ENCODE assay signal across 16 cellular contexts in genomic region chr17:43540821-43541674, GRCh38. TPM values are rescaled to one million over a fixed set of nuclear protein-coding genes. Genes with fewer than 3 reads are reported as not detected.
DNase-seq lines count a peak whose midpoint lies in the region; ATAC-seq, FAIRE-seq and TF ChIP-seq lines count a peak whose summit lies in the region.
"Had no signal": no experiment of that assay in that cellular context is flagged by ENCODE, and none has a peak within 500 bp of the region (broad histone marks: within the 10 kb centered on the region; RNA-seq: fewer than 3 reads in every experiment).

No MANE protein-coding gene starts in this region.

- H3K4me3 ChIP-seq in ACC112 (ENCODE audit: low read depth, low read length) (no peak overlapping the region), HAP-1 (no peak overlapping the region), K562 (no peak overlapping the region), iPS-20b (ENCODE audit: low read length) (peak overlapping the region; percentile 3; the same call in 1 of the 2 replicates), tibial artery (no peak overlapping the region)
- H3K4me3 ChIP-seq: gastrocnemius medialis had no signal

- in situ Hi-C loops in HAP-1 (cut with MboI; ENCODE audit: low sequenced_read_pairs) = no loop called here
- in situ Hi-C loops in K562 (cut with MboI) = no loop called here

- no peaks in the 10 kb centered on the region for H3K36me3 ChIP-seq in ACC112 (ENCODE audit: insufficient read depth, low read length)
- no peaks in the 10 kb centered on the region for H3K36me3 ChIP-seq in HAP-1 (replicated peaks)
- H3K36me3 ChIP-seq in K562 (ENCODE audit: control insufficient read depth, insufficient read depth, low read length) = peaks cover 18% of the 10 kb centered on the region; the same call in 2 of the 3 replicates
- H3K36me3 ChIP-seq in iPS-20b (ENCODE audit: insufficient read depth, low read depth, low read length) = peaks cover 18% of the 10 kb centered on the region; the same call in 1 of the 2 replicates
- no peaks in the 10 kb centered on the region for H3K36me3 ChIP-seq in tibial artery
- H3K36me3 ChIP-seq: gastrocnemius medialis had no signal

- TF ChIP-seq RAD21 in K562 (CRISPR knock-in tag; conservative IDR thresholded peaks at IDR 0.05 in 1 of 2, IDR thresholded peaks at IDR 0.05 in 1 of 2) = no peak

- no peak for FAIRE-seq in K562 (lab: Jason Lieb, UNC)
- FAIRE-seq: endometrium, small intestine had no signal

- peaks cover 50% of the 10 kb centered on the region for H3K4me1 ChIP-seq in ACC112 (ENCODE audit: control insufficient read depth, insufficient read depth, low read length, unreplicated experiment)
- peaks cover 14% of the 10 kb centered on the region for H3K4me1 ChIP-seq in HAP-1
- peaks cover 19 to 23% of the 10 kb centered on the region in 2 experiments for H3K4me1 ChIP-seq in K562 (replicated peaks in 1 of 2; ENCODE audit: control insufficient read depth in 2 of 2, insufficient read depth in 2 of 2, low read length in 2 of 2)
- H3K4me1 ChIP-seq in iPS-20b (ENCODE audit: insufficient read depth, low read length) = peaks cover 42% of the 10 kb centered on the region
- H3K4me1 ChIP-seq in tibial artery = peaks cover 0 to 24% (median 12%) of the 10 kb centered on the region in 4 donors

- POLR2A ChIA-PET in K562 (lab: Yijun Ruan, JAX) = interaction anchor here (0.6 kb wide), 1 partner anchor 137 kb away, joined by 4 read pairs; no protein-coding TSS in a partner anchor

- no TSS peak for BruUV-seq in K562 (replicated peaks; lab: Mats Ljungman, UMichigan)

- CTCF ChIA-PET in K562 (lab: Yijun Ruan, JAX; ENCODE audit: low intra/inter-chr PET ratio) = no interaction called here

- H3K9ac ChIP-seq in K562 (ENCODE audit: insufficient read depth in 1 of 2, low read depth in 2 of 2, low read length in 2 of 2) (no peak overlapping the region), iPS-20b (ENCODE audit: low read depth, low read length) (peak overlapping the region; percentile 39; the same call in 1 of the 2 replicates)

- H3K27me3 ChIP-seq in ACC112 (ENCODE audit: insufficient read depth, low read length) = no peaks in the 10 kb centered on the region
- no peaks in the 10 kb centered on the region for H3K27me3 ChIP-seq in HAP-1 (ENCODE audit: low read depth)
- H3K27me3 ChIP-seq in K562 (ENCODE audit: control insufficient read depth in 2 of 2, insufficient read depth in 2 of 2, low read length in 2 of 2) = no peaks in the 10 kb centered on the region
- no peaks in the 10 kb centered on the region for H3K27me3 ChIP-seq in iPS-20b (ENCODE audit: insufficient read depth, low read length)
- H3K27me3 ChIP-seq in tibial artery = peaks cover 0 to 17% of the 10 kb centered on the region in 2 donors

- H3K9me3 ChIP-seq in HAP-1 (no peaks in the 10 kb centered on the region), K562 (replicated peaks; ENCODE audit: control insufficient read depth, insufficient read depth, low read depth, low read length) (no peaks in the 10 kb centered on the region), iPS-20b (ENCODE audit: insufficient read depth, low read depth, low read length) (no peaks in the 10 kb centered on the region), tibial artery (no peaks in the 10 kb centered on the region)
- H3K9me3 ChIP-seq: gastrocnemius medialis had no signal

- intact Hi-C loops in K562 (cut with micrococcal nuclease) = no loop called here
- intact Hi-C loops in tibial artery (cut with DNase I; ENCODE audit: low total_unique reads) = no loop called here

- TF ChIP-seq EP300 in K562 (IDR thresholded peaks at IDR 0.05; ENCODE audit: low read length) = no peak

- H3K27ac ChIP-seq in ACC112 (ENCODE audit: low read depth, low read length) = peak overlapping the region; percentile 43; the same call in 1 of the 2 replicates
- H3K27ac ChIP-seq in K562 (ENCODE audit: extremely low read depth, low read depth, low read length) = no peak overlapping the region
- H3K27ac ChIP-seq in iPS-20b (ENCODE audit: low read length) = no peak overlapping the region
- H3K27ac ChIP-seq in tibial artery = no peak overlapping the region
- H3K27ac ChIP-seq: gastrocnemius medialis had no signal

- no peak overlapping the region for H3K4me2 ChIP-seq in K562 (ENCODE audit: insufficient read depth, low read length)

- TF ChIP-seq CTCF in K562 (IDR thresholded peaks at IDR 0.05 in 2 of 3, conservative IDR thresholded peaks at IDR 0.05 in 1 of 3; ENCODE audit: insufficient read depth in 2 of 3, low read depth in 1 of 3, low read length in 3 of 3) (no peak), tibial artery (IDR thresholded peaks at IDR 0.05) (no peak)

- no peak for TF ChIP-seq POLR2A in K562 (conservative IDR thresholded peaks at IDR 0.05)

- no peaks in the 10 kb centered on the region for H3K9me1 ChIP-seq in K562 (ENCODE audit: control insufficient read depth, insufficient read depth, low read length)

- no peak overlapping the region for H2AFZ ChIP-seq in ACC112 (ENCODE audit: low read length, unreplicated experiment)
- no peak overlapping the region for H2AFZ ChIP-seq in K562 (ENCODE audit: low read depth, low read length)

- no peaks in the 10 kb centered on the region for H4K20me1 ChIP-seq in K562 (replicated peaks; ENCODE audit: control insufficient read depth, insufficient read depth, low read length)

- peaks cover 35% of the 10 kb centered on the region for H3K79me2 ChIP-seq in ACC112 (ENCODE audit: control insufficient read depth, insufficient read depth, low read length, unreplicated experiment)
- H3K79me2 ChIP-seq in K562 (ENCODE audit: control insufficient read depth, insufficient read depth, low read length) = peaks cover 36% of the 10 kb centered on the region

- DNase-seq in HAP-1 (ENCODE audit: low spot score in 2 of 2) (peak; percentile 2 to 36), K562 (ENCODE audit: extremely low read depth in 1 of 4, low spot score in 3 of 4) (no peak), tibial artery (no peak), NK-92 (lab: John Stamatoyannopoulos, UW; ENCODE audit: unreplicated experiment) (no peak)
- no peak for DNase-seq in activated CD4-positive, alpha-beta T cell treated with anti-CD3 and anti-CD28 coated beads, Interleukin-2, amount 50 U/mL, for 4 hours
- DNase-seq: gastrocnemius medialis; NCI-H187; NCI-H510A; small intestine; stimulated activated naive B cell treated with anti-CD40 and anti-IgM and Interleukin-4, amounts not matched to agents 10 μg/mL and 1 μg/mL and 100 μg/mL, for 72 hours had no signal

- ATAC-seq in K562 (no peak), GM21390 (IDR thresholded peaks at IDR 0.05; ENCODE audit: unreplicated experiment) (no peak)
- ATAC-seq: gastrocnemius medialis; Panc1; stimulated activated naive B cell treated with anti-CD40 and anti-IgM and Interleukin-4, amounts not matched to agents 10 μg/mL and 1 μg/mL and 100 μg/mL, for 72 hours had no signal

- 77% methylated on average over 11 of the region's 11 CpGs for WGBS in K562 (ENCODE audit: insufficient coverage, low coverage, missing lambda C conversion rate)

TF ChIP-seq in K562, 482 proteins besides CTCF, POLR2A, EP300 and RAD21:
- TF ChIP-seq BRD9 (IDR thresholded peaks at IDR 0.05; ENCODE audit: low read depth, partially characterized antibody) (no peak), RHOXF2B (CRISPR knock-in tag; conservative IDR thresholded peaks at IDR 0.05) (no peak), RB1 (IDR thresholded peaks at IDR 0.05; ENCODE audit: low read depth) (no peak), GATAD2B (IDR thresholded peaks at IDR 0.05; ENCODE audit: borderline replicate concordance) (no peak), C11orf30 (IDR thresholded peaks at IDR 0.05; ENCODE audit: low read depth) (peak; percentile 20; the same call in 1 of the 2 replicates), CGGBP1 (CRISPR knock-in tag; IDR thresholded peaks at IDR 0.05) (no peak)

RNA-seq across cellular contexts. Expression of gene ETV4, which starts 5.1 kb away (rescaled TPM):
- total RNA-seq in K562 (2011; cell fraction: chromatin; rRNA removed; ENCODE audit: low replicate concordance) = 23.1 and 47.9 TPM in 2 replicates
- total RNA-seq in K562 (2011; cell fraction: nucleolus; rRNA removed) = 29.0 and 36.8 TPM in 2 replicates
- total RNA-seq in K562 (2011; cell fraction: nucleoplasm; rRNA removed) = 31.4 and 33.5 TPM in 2 replicates
- total RNA-seq in K562 (2014; rRNA removed) = 49.5 and 73.9 TPM in 2 replicates
- 16.6 and 19.8 TPM in 2 replicates for total RNA-seq in K562 (2014; rRNA removed; fragmentation: Illumina TruSeq; extraction: Trizol)
- total RNA-seq in K562 (2015; rRNA removed; fragmentation: Illumina TruSeq; extraction: Trizol) = 27.7 and 28.2 TPM in 2 replicates
- 65.2 and 66.3 TPM in 2 replicates for total RNA-seq in K562 (2021)
- 27.0 and 35.6 TPM in 2 replicates for polyA plus RNA-seq in K562 (2011; rRNA removed)
- polyA plus RNA-seq in K562 (2011; cell fraction: cytosol; rRNA removed) = 29.9 and 46.7 TPM in 2 replicates
- 47.1 and 79.3 TPM in 2 replicates for polyA plus RNA-seq in K562 (2011; cell fraction: nucleus; rRNA removed)
- 52.8 and 66.3 TPM in 2 replicates for polyA plus RNA-seq in K562 (2012)
- 64.1 and 67.3 TPM in 2 replicates for polyA plus RNA-seq in K562 (2014; fragmentation: Illumina TruSeq; extraction: Trizol)
- polyA plus RNA-seq in K562 (2014; fragmentation: Nextera tagmentation; extraction: Ambion mirVana) = 1 to 10 TPM; 5.5 to 7.6 TPM
- polyA plus RNA-seq in K562 (2014; rRNA removed) = 45.4 and 47.1 TPM in 2 replicates
- polyA minus RNA-seq in K562 (2011; rRNA and poly(A)+ RNA removed) = 16.2 and 16.4 TPM in 2 replicates
- polyA minus RNA-seq in K562 (2011; cell fraction: cytosol; rRNA and poly(A)+ RNA removed) = 24.0 and 25.6 TPM in 2 replicates
- 8.8 and 11.0 TPM in 2 replicates for polyA minus RNA-seq in K562 (2011; cell fraction: nucleus; rRNA and poly(A)+ RNA removed)
- total RNA-seq: mononuclear cell had no signal

RNA-seq across cellular contexts. Expression of gene DHX8, which starts 57.3 kb away (rescaled TPM):
- total RNA-seq in K562 (2011; cell fraction: chromatin; rRNA removed; ENCODE audit: low replicate concordance) = 44.2 and 47.1 TPM in 2 replicates
- 25.9 and 26.3 TPM in 2 replicates for total RNA-seq in K562 (2011; cell fraction: nucleolus; rRNA removed)
- total RNA-seq in K562 (2011; cell fraction: nucleoplasm; rRNA removed) = 27.6 and 28.8 TPM in 2 replicates
- total RNA-seq in K562 (2014; rRNA removed) = 26.1 and 29.3 TPM in 2 replicates
- total RNA-seq in K562 (2014; rRNA removed; fragmentation: Illumina TruSeq; extraction: Trizol) = 26.5 and 28.3 TPM in 2 replicates
- 25.6 and 29.2 TPM in 2 replicates for total RNA-seq in K562 (2015; rRNA removed; fragmentation: Illumina TruSeq; extraction: Trizol)
- total RNA-seq in K562 (2021) = 32.4 and 42.5 TPM in 2 replicates
- 21.7 and 22.7 TPM in 2 replicates for polyA plus RNA-seq in K562 (2011; rRNA removed)
- polyA plus RNA-seq in K562 (2011; cell fraction: cytosol; rRNA removed) = 19.2 and 23.4 TPM in 2 replicates
- 19.4 and 19.6 TPM in 2 replicates for polyA plus RNA-seq in K562 (2011; cell fraction: nucleus; rRNA removed)
- polyA plus RNA-seq in K562 (2012) = 17.2 and 19.9 TPM in 2 replicates
- 27.2 and 27.7 TPM in 2 replicates for polyA plus RNA-seq in K562 (2014; fragmentation: Illumina TruSeq; extraction: Trizol)
- polyA plus RNA-seq in K562 (2014; fragmentation: Nextera tagmentation; extraction: Ambion mirVana) = 10 to 100 TPM; 23.1 to 24.5 TPM
- 16.7 TPM in 2 replicates for polyA plus RNA-seq in K562 (2014; rRNA removed)
- polyA minus RNA-seq in K562 (2011; rRNA and poly(A)+ RNA removed) = 57.1 and 57.6 TPM in 2 replicates
- polyA minus RNA-seq in K562 (2011; cell fraction: cytosol; rRNA and poly(A)+ RNA removed) = 21.8 and 23.5 TPM in 2 replicates
- polyA minus RNA-seq in K562 (2011; cell fraction: nucleus; rRNA and poly(A)+ RNA removed) = 13.1 and 18.3 TPM in 2 replicates

Comparison
In these comparisons a context has a peak if more than half of its experiments do, and no peak if none do; other contexts are left out.
1. DNase-seq: peak in HAP-1 (2 of 2); none in K562 (0 of 4), tibial artery (0 of 2), activated CD4-positive, alpha-beta T cell treated with anti-CD3 and anti-CD28 coated beads, Interleukin-2, amount 50 U/mL, for 4 hours (0 of 2) and NK-92 (single experiment).